In the genomic region with DNA sequence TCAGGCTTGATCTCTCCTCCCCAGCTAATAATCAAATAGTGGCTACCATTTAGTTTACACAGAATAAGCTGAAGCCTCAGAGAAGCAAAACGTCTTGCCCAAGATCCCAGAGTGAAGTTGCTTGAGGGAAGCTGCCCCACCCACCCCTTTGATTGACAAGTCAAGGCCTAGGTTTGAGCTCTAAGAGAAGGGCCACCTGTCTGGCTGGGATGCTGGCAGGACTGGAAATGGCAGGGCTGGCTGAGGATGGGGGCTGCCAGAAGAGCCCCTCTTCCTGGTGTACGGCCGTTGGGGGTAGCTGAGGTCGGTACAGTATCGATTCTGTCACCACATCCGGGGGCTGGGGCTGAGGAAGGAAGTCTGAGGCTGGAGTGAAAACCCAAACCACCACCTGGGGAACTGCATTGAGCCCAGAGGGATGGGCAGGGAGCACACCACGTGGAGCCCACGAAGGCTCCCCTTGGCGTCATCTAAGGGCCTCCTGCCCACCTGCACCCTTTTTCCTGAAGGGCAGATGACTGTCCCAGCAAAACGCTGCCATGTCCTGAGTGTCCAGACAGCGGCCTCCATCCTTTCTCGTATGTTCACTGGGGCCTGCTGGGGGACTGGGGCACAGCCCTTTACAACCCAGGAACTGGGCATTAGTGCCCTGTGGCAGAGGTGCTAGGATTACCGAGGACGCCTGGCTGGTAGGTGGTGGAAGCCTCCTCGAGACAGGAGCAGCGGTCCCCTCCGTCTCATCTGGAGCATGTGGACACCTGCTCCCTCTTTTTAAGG, we compare ENCODE assay signal across 8 cellular contexts. TPM values are rescaled to one million over a fixed set of nuclear protein-coding genes. Genes with fewer than 3 reads are reported as not detected.
DNase-seq lines count a peak whose midpoint lies in the region; ATAC-seq, FAIRE-seq and TF ChIP-seq lines count a peak whose summit lies in the region.

No MANE protein-coding gene starts in this region.

- TF ChIP-seq RAD21 in A549 (conservative IDR thresholded peaks at IDR 0.05 in 1 of 2, IDR thresholded peaks at IDR 0.05 in 1 of 2) (no peak), HepG2 (CRISPR knock-in tag; IDR thresholded peaks at IDR 0.05) (no peak)

- H3K9ac ChIP-seq in GM23248 (no peak overlapping the region), HepG2 (ENCODE audit: insufficient read depth, low read depth, low read length) (no peak overlapping the region)

- H3K27me3 ChIP-seq in GM23248 (replicated peaks; ENCODE audit: insufficient read depth): no peaks in the 10 kb centered on the region
- H3K27me3 ChIP-seq in HepG2 (ENCODE audit: control insufficient read depth in 1 of 2, insufficient read depth in 2 of 2, low read length in 2 of 2): no peaks in the 10 kb centered on the region; a peak in 1 of 5 replicates

- TF ChIP-seq CTCF in A549 (IDR thresholded peaks at IDR 0.05) (no peak), RWPE1 (conservative IDR thresholded peaks at IDR 0.05; ENCODE audit: low read depth) (no peak), HepG2 (CRISPR knock-in tag; IDR thresholded peaks at IDR 0.05) (no peak)

- H4K20me1 ChIP-seq in GM23248 (ENCODE audit: insufficient read depth): no peaks in the 10 kb centered on the region
- no peaks in the 10 kb centered on the region for H4K20me1 ChIP-seq in HepG2 (ENCODE audit: insufficient read depth, low read length)

- no peaks in the 10 kb centered on the region for H3K9me3 Mint-ChIP-seq in activated naive CD4-positive, alpha-beta T cell treated with anti-CD3 and anti-CD28 coated beads for 36 hours

- H3K4me3 ChIP-seq in A549 (no peak overlapping the region), GM23248 (no peak overlapping the region), HepG2 (replicated peaks in 1 of 3; ENCODE audit: insufficient read depth in 1 of 3, low read depth in 2 of 3, low read length in 3 of 3) (no peak overlapping the region)

- intact Hi-C loops in activated naive CD4-positive, alpha-beta T cell treated with anti-CD3 and anti-CD28 coated beads for 36 hours (cut with micrococcal nuclease): loop anchor here (5.0 to 10.0 kb wide), 2 partner anchors 506 to 539 kb away; a partner anchor contains a TSS
- intact Hi-C loops in HepG2 (cut with micrococcal nuclease; ENCODE audit: unreplicated experiment): no loop called here

- in situ Hi-C loops in GM23248 (cut with MboI) (no loop called here), HepG2 (cut with HindIII; ENCODE audit: extremely low pct_ligation_motif_present, low pct_unique_long_range_greater_than_20kb) (no loop called here)

- FAIRE-seq in A549 (lab: Jason Lieb, UNC) (no peak), HepG2 (lab: Jason Lieb, UNC) (no peak)

- H3K36me3 ChIP-seq in GM23248 (ENCODE audit: low read depth): no peaks in the 10 kb centered on the region; the same call in 1 of the 2 replicates
- peaks cover 9 to 20% of the 10 kb centered on the region in 2 experiments for H3K36me3 ChIP-seq in HepG2 (replicated peaks in 1 of 2; ENCODE audit: control insufficient read depth in 1 of 2, insufficient read depth in 2 of 2, low read length in 2 of 2)

- no TSS peak for BruUV-seq in HepG2 (replicated peaks; lab: Mats Ljungman, UMichigan)

- 80% methylated on average over 17 of the region's 17 CpGs for WGBS in A549 (ENCODE audit: missing lambda C conversion rate)
- 76 to 81% methylated on average over 16 to 17 of the region's 17 CpGs for WGBS in GM23248 (ENCODE audit: low coverage in 1 of 2, low lambda C conversion rate in 2 of 2, missing lambda C conversion rate in 2 of 2), 2 experiments
- WGBS in HepG2 (ENCODE audit: low lambda C conversion rate): 92% methylated on average over 10 of the region's 17 CpGs

- CTCF ChIA-PET in A549 (lab: Yijun Ruan, JAX) (interaction anchor here (1.3 to 4.5 kb wide), 2 partner anchors 11 to 14 kb away, joined by 5 to 64 read pairs; no protein-coding TSS in a partner anchor), RWPE1 (lab: Yijun Ruan, JAX) (interaction anchor here (1.2 kb wide), 1 partner anchor 14 kb away, joined by 3 read pairs; no protein-coding TSS in a partner anchor), HepG2 (lab: Yijun Ruan, JAX; ENCODE audit: low intra/inter-chr PET ratio, low total read pairs) (no interaction called here)
- CTCF ChIA-PET in activated naive CD4-positive, alpha-beta T cell treated with anti-CD3 and anti-CD28 coated beads for 36 hours (lab: Charles Lee): interaction anchor here (0.6 to 1.0 kb wide), 3 partner anchors 10 to 190 kb away, joined by 3 to 6 read pairs (median 6); no protein-coding TSS in a partner anchor

- H3K27ac ChIP-seq in A549: no peak overlapping the region
- H3K27ac ChIP-seq in GM23248: 0 out of 2 replicates have a peak overlapping the region, but pooled peaks have one; percentile 9
- H3K27ac ChIP-seq in RWPE1: peak overlapping the region; percentile 93
- H3K27ac ChIP-seq in HepG2 (ENCODE audit: extremely low read length, insufficient read depth, low read length): no peak overlapping the region

- TF ChIP-seq EP300 in A549 (IDR thresholded peaks at IDR 0.05): no peak
- TF ChIP-seq EP300 in HepG2 (IDR thresholded peaks at IDR 0.05; ENCODE audit: low read depth in 2 of 2, low read length in 2 of 2): no peak
- TF ChIP-seq EP300 in HepG2 (CRISPR knock-in tag; IDR thresholded peaks at IDR 0.05; ENCODE audit: borderline replicate concordance): no peak

- peaks cover 23% of the 10 kb centered on the region for H3K4me1 ChIP-seq in A549
- H3K4me1 ChIP-seq in GM23248 (ENCODE audit: insufficient read depth): peaks cover 10% of the 10 kb centered on the region; the same call in 1 of the 2 replicates
- peaks cover 27% of the 10 kb centered on the region for H3K4me1 ChIP-seq in HepG2 (ENCODE audit: insufficient read depth, low read length)

- H3K4me3 Mint-ChIP-seq in activated naive CD4-positive, alpha-beta T cell treated with anti-CD3 and anti-CD28 coated beads for 36 hours: peak overlapping the region; percentile 96

- H3K4me2 ChIP-seq in A549 (peak overlapping the region; percentile 98), GM23248 (ENCODE audit: unreplicated experiment) (no peak overlapping the region), HepG2 (ENCODE audit: low read depth, low read length) (no peak overlapping the region)

- peak; percentile 62 to 63 for DNase-seq in A549 (ENCODE audit: low read depth in 1 of 2, low spot score in 1 of 2)
- DNase-seq in GM23248: peak; percentile 36
- peak; percentile 66 for DNase-seq in RWPE1 (ENCODE audit: low spot score)
- DNase-seq in activated naive CD4-positive, alpha-beta T cell treated with anti-CD3 and anti-CD28 coated beads for 36 hours: peak; percentile 74
- no peak for DNase-seq in HepG2 (ENCODE audit: low spot score)
- DNase-seq in stimulated activated naive CD4-positive, alpha-beta T cell treated with Interleukin-2 at 50 U/mL for 16 hours (lab: John Stamatoyannopoulos, UW): peak; percentile 42
- no peak for DNase-seq in NCI-H524 (lab: John Stamatoyannopoulos, UW)
- no peak for DNase-seq in DMS153 (lab: John Stamatoyannopoulos, UW)

- ATAC-seq in A549 (peak; percentile 3 to 19; a peak in 3 of 6 replicates), HepG2 (no peak)

- no peaks in the 10 kb centered on the region for H3K9me3 ChIP-seq in A549
- no peaks in the 10 kb centered on the region for H3K9me3 ChIP-seq in GM23248 (ENCODE audit: low read depth)
- no peaks in the 10 kb centered on the region for H3K9me3 ChIP-seq in HepG2 (ENCODE audit: low read length)

- no peaks in the 10 kb centered on the region for H3K9me2 ChIP-seq in GM23248 (ENCODE audit: insufficient read depth)

- peaks cover 26% of the 10 kb centered on the region for H3K79me2 ChIP-seq in GM23248 (ENCODE audit: insufficient read depth)
- peaks cover 20% of the 10 kb centered on the region for H3K79me2 ChIP-seq in HepG2 (ENCODE audit: insufficient read depth, low read length)

- peaks cover 38% of the 10 kb centered on the region for H3K4me1 Mint-ChIP-seq in activated naive CD4-positive, alpha-beta T cell treated with anti-CD3 and anti-CD28 coated beads for 36 hours (ENCODE audit: low read depth)

- peaks cover 11% of the 10 kb centered on the region for H3K36me3 Mint-ChIP-seq in activated naive CD4-positive, alpha-beta T cell treated with anti-CD3 and anti-CD28 coated beads for 36 hours (ENCODE audit: low read depth)

- POLR2A ChIA-PET in A549 (lab: Yijun Ruan, JAX): no interaction called here
- POLR2A ChIA-PET in RWPE1 (lab: Yijun Ruan, JAX; ENCODE audit: low non-redundant PET): no interaction called here
- POLR2A ChIA-PET in HepG2 (lab: Yijun Ruan, JAX): no interaction called here

- H3K27me3 Mint-ChIP-seq in activated naive CD4-positive, alpha-beta T cell treated with anti-CD3 and anti-CD28 coated beads for 36 hours (ENCODE audit: low read depth): no peaks in the 10 kb centered on the region

- H2AFZ ChIP-seq in GM23248: no peak overlapping the region
- H2AFZ ChIP-seq in HepG2 (ENCODE audit: low read length): no peak overlapping the region

- TF ChIP-seq POLR2A in A549 (IDR thresholded peaks at IDR 0.05; ENCODE audit: low read length) (no peak), HepG2 (IDR thresholded peaks at IDR 0.05; ENCODE audit: insufficient read depth in 1 of 2, low read depth in 2 of 2, low read length in 2 of 2) (no peak; a peak in 1 of 4 replicates)

- peak overlapping the region; percentile 87 for H3K27ac Mint-ChIP-seq in activated naive CD4-positive, alpha-beta T cell treated with anti-CD3 and anti-CD28 coated beads for 36 hours

- 0 out of 2 replicates have a peak, but pooled peaks cover 4% of the 10 kb centered on the region for H3F3A ChIP-seq in GM23248 (ENCODE audit: insufficient read depth)

RNA-seq across cellular contexts. Expression of a gene that starts 1.4 kb away (rescaled TPM):
- 8.3 and 10.4 TPM in 2 replicates for polyA plus RNA-seq in A549 (2011; rRNA removed)
- 20.7 and 21.5 TPM in 2 replicates for polyA plus RNA-seq in A549 (2012; cell fraction: cytosol; rRNA removed)
- polyA plus RNA-seq in A549 (2012; cell fraction: nucleus; rRNA removed): 43.5 and 59.2 TPM in 2 replicates
- polyA plus RNA-seq in A549 (2017; fragmentation: RNase III; extraction: RNeasy Plus Mini Kit Qiagen cat#74134 plus additional on column Dnase treatment): 21.7 to 25.8 TPM (median 24.6 TPM) in 3 replicates
- polyA minus RNA-seq in A549 (2011; rRNA and poly(A)+ RNA removed): 22.8 and 23.8 TPM in 2 replicates
- 11.9 and 16.4 TPM in 2 replicates for total RNA-seq in GM23248 (2014; rRNA removed; shearing (Covaris generic))
- polyA plus RNA-seq in GM23248 (2016; fragmentation: Nextera tagmentation; extraction: Ambion mirVana): 12.3 and 14.2 TPM in 2 replicates
- total RNA-seq in activated naive CD4-positive, alpha-beta T cell treated with anti-CD3 and anti-CD28 coated beads for 36 hours: 10 to 100 TPM; 62.2 to 62.3 TPM
- 6.7 and 13.2 TPM in 2 replicates for total RNA-seq in HepG2 (2016; rRNA removed; fragmentation: Illumina TruSeq; extraction: Trizol)
- total RNA-seq in HepG2 (2016; cell fraction: cytosol; rRNA removed; fragmentation: Illumina TruSeq; extraction: Trizol; ENCODE audit: low read depth): 3.7 and 5.6 TPM in 2 replicates
- total RNA-seq in HepG2 (2016; cell fraction: insoluble cytoplasmic fraction; rRNA removed; fragmentation: Illumina TruSeq; extraction: Trizol): 7.7 and 10.7 TPM in 2 replicates
- 10.7 and 11.6 TPM in 2 replicates for total RNA-seq in HepG2 (2016; cell fraction: membrane; rRNA removed; fragmentation: Illumina TruSeq; extraction: Trizol)
- total RNA-seq in HepG2 (2016; cell fraction: nucleus; rRNA removed; fragmentation: Illumina TruSeq; extraction: Trizol): 9.5 and 12.7 TPM in 2 replicates
- 7.3 and 9.2 TPM in 2 replicates for polyA plus RNA-seq in HepG2 (2011; rRNA removed)
- polyA plus RNA-seq in HepG2 (2011; cell fraction: cytosol; rRNA removed): 5.7 and 8.3 TPM in 2 replicates
- 19.6 and 26.3 TPM in 2 replicates for polyA plus RNA-seq in HepG2 (2011; cell fraction: nucleus; rRNA removed)
- polyA plus RNA-seq in HepG2 (2012): 12.3 and 18.9 TPM in 2 replicates
- 4.2 and 4.7 TPM in 2 replicates for polyA plus RNA-seq in HepG2 (2016; cell fraction: cytosol; fragmentation: Illumina TruSeq; extraction: Trizol; ENCODE audit: low read depth)
- polyA plus RNA-seq in HepG2 (2016; cell fraction: insoluble cytoplasmic fraction; fragmentation: Illumina TruSeq; extraction: Trizol; ENCODE audit: low read depth): 12.5 and 12.9 TPM in 2 replicates
- polyA plus RNA-seq in HepG2 (2016; cell fraction: membrane; fragmentation: Illumina TruSeq; extraction: Trizol; ENCODE audit: low read depth): 6.8 and 7.6 TPM in 2 replicates
- 26.1 and 27.2 TPM in 2 replicates for polyA plus RNA-seq in HepG2 (2016; cell fraction: nucleus; fragmentation: Illumina TruSeq; extraction: Trizol; ENCODE audit: insufficient read depth, low read depth)
- 10.6 and 14.4 TPM in 2 replicates for polyA minus RNA-seq in HepG2 (2011; rRNA and poly(A)+ RNA removed; ENCODE audit: low replicate concordance)
- 8.2 and 11.7 TPM in 2 replicates for polyA minus RNA-seq in HepG2 (2011; cell fraction: cytosol; rRNA and poly(A)+ RNA removed)
- polyA minus RNA-seq in HepG2 (2011; cell fraction: nucleus; rRNA and poly(A)+ RNA removed): 9.1 TPM in 2 replicates

RNA-seq across cellular contexts. Expression of a gene that starts 27.5 kb away (rescaled TPM):
- polyA plus RNA-seq in A549 (2011; rRNA removed) (14.7 and 16.4 TPM in 2 replicates), A549 (2017; fragmentation: RNase III; extraction: RNeasy Plus Mini Kit Qiagen cat#74134 plus additional on column Dnase treatment) (18.4 to 20.2 TPM (median 18.8 TPM) in 3 replicates), GM23248 (2016; fragmentation: Nextera tagmentation; extraction: Ambion mirVana) (12.4 and 15.0 TPM in 2 replicates), HepG2 (2011; rRNA removed) (7.3 and 9.2 TPM in 2 replicates)
- 23.9 and 34.0 TPM in 2 replicates for polyA plus RNA-seq in A549 (2012; cell fraction: cytosol; rRNA removed)
- 75.2 and 82.8 TPM in 2 replicates for polyA plus RNA-seq in A549 (2012; cell fraction: nucleus; rRNA removed)
- polyA minus RNA-seq in A549 (2011; rRNA and poly(A)+ RNA removed): 10.6 and 13.3 TPM in 2 replicates
- total RNA-seq in GM23248 (2014; rRNA removed; shearing (Covaris generic)): 32.1 and 41.5 TPM in 2 replicates
- total RNA-seq in activated naive CD4-positive, alpha-beta T cell treated with anti-CD3 and anti-CD28 coated beads for 36 hours: 1 to 10 TPM; 8.8 to 9.0 TPM
- total RNA-seq in HepG2 (2016; rRNA removed; fragmentation: Illumina TruSeq; extraction: Trizol): 4.0 and 9.8 TPM in 2 replicates
- total RNA-seq in HepG2 (2016; cell fraction: cytosol; rRNA removed; fragmentation: Illumina TruSeq; extraction: Trizol; ENCODE audit: low read depth): 1.2 and 1.9 TPM in 2 replicates
- total RNA-seq in HepG2 (2016; cell fraction: insoluble cytoplasmic fraction; rRNA removed; fragmentation: Illumina TruSeq; extraction: Trizol): 3.4 and 11.2 TPM in 2 replicates
- total RNA-seq in HepG2 (2016; cell fraction: membrane; rRNA removed; fragmentation: Illumina TruSeq; extraction: Trizol): 3.6 and 3.7 TPM in 2 replicates
- total RNA-seq in HepG2 (2016; cell fraction: nucleus; rRNA removed; fragmentation: Illumina TruSeq; extraction: Trizol): 11.2 and 11.6 TPM in 2 replicates
- 7.8 and 9.7 TPM in 2 replicates for polyA plus RNA-seq in HepG2 (2011; cell fraction: cytosol; rRNA removed)
- polyA plus RNA-seq in HepG2 (2011; cell fraction: nucleus; rRNA removed): 27.5 and 33.9 TPM in 2 replicates
- 12.4 and 17.0 TPM in 2 replicates for polyA plus RNA-seq in HepG2 (2012)
- 0.63 and 1.3 TPM in 2 replicates for polyA plus RNA-seq in HepG2 (2016; cell fraction: cytosol; fragmentation: Illumina TruSeq; extraction: Trizol; ENCODE audit: low read depth)
- 5.1 TPM in 2 replicates for polyA plus RNA-seq in HepG2 (2016; cell fraction: insoluble cytoplasmic fraction; fragmentation: Illumina TruSeq; extraction: Trizol; ENCODE audit: low read depth)
- 1.7 and 2.3 TPM in 2 replicates for polyA plus RNA-seq in HepG2 (2016; cell fraction: membrane; fragmentation: Illumina TruSeq; extraction: Trizol; ENCODE audit: low read depth)
- polyA plus RNA-seq in HepG2 (2016; cell fraction: nucleus; fragmentation: Illumina TruSeq; extraction: Trizol; ENCODE audit: insufficient read depth, low read depth): 34.8 and 35.7 TPM in 2 replicates
- polyA minus RNA-seq in HepG2 (2011; rRNA and poly(A)+ RNA removed; ENCODE audit: low replicate concordance): 6.9 and 11.0 TPM in 2 replicates
- polyA minus RNA-seq in HepG2 (2011; cell fraction: cytosol; rRNA and poly(A)+ RNA removed): 7.5 and 8.8 TPM in 2 replicates
- polyA minus RNA-seq in HepG2 (2011; cell fraction: nucleus; rRNA and poly(A)+ RNA removed): 10.3 and 11.5 TPM in 2 replicates

RNA-seq across cellular contexts. Expression of a gene that starts 27.9 kb away (rescaled TPM):
- polyA plus RNA-seq in A549 (2011; rRNA removed) (62.8 and 66.2 TPM in 2 replicates), A549 (2017; fragmentation: RNase III; extraction: RNeasy Plus Mini Kit Qiagen cat#74134 plus additional on column Dnase treatment) (70.0 to 72.9 TPM (median 71.0 TPM) in 3 replicates), GM23248 (2016; fragmentation: Nextera tagmentation; extraction: Ambion mirVana) (44.4 and 45.9 TPM in 2 replicates), HepG2 (2011; rRNA removed) (57.3 and 80.7 TPM in 2 replicates)
- polyA plus RNA-seq in A549 (2012; cell fraction: cytosol; rRNA removed): 192 and 270 TPM in 2 replicates
- 380 and 588 TPM in 2 replicates for polyA plus RNA-seq in A549 (2012; cell fraction: nucleus; rRNA removed)
- 65.2 and 89.1 TPM in 2 replicates for polyA minus RNA-seq in A549 (2011; rRNA and poly(A)+ RNA removed)
- 75.7 and 114 TPM in 2 replicates for total RNA-seq in GM23248 (2014; rRNA removed; shearing (Covaris generic))
- total RNA-seq in activated naive CD4-positive, alpha-beta T cell treated with anti-CD3 and anti-CD28 coated beads for 36 hours: 10 to 100 TPM; 59.2 to 63.2 TPM
- 32.2 and 43.1 TPM in 2 replicates for total RNA-seq in HepG2 (2016; rRNA removed; fragmentation: Illumina TruSeq; extraction: Trizol)
- total RNA-seq in HepG2 (2016; cell fraction: cytosol; rRNA removed; fragmentation: Illumina TruSeq; extraction: Trizol; ENCODE audit: low read depth): 13.6 and 15.4 TPM in 2 replicates
- total RNA-seq in HepG2 (2016; cell fraction: insoluble cytoplasmic fraction; rRNA removed; fragmentation: Illumina TruSeq; extraction: Trizol): 25.7 and 41.7 TPM in 2 replicates
- total RNA-seq in HepG2 (2016; cell fraction: membrane; rRNA removed; fragmentation: Illumina TruSeq; extraction: Trizol): 30.2 and 30.9 TPM in 2 replicates
- total RNA-seq in HepG2 (2016; cell fraction: nucleus; rRNA removed; fragmentation: Illumina TruSeq; extraction: Trizol): 30.6 and 31.6 TPM in 2 replicates
- 34.2 and 64.8 TPM in 2 replicates for polyA plus RNA-seq in HepG2 (2011; cell fraction: cytosol; rRNA removed)
- 266 and 313 TPM in 2 replicates for polyA plus RNA-seq in HepG2 (2011; cell fraction: nucleus; rRNA removed)
- 35.6 and 48.5 TPM in 2 replicates for polyA plus RNA-seq in HepG2 (2012)
- 8.5 and 9.3 TPM in 2 replicates for polyA plus RNA-seq in HepG2 (2016; cell fraction: cytosol; fragmentation: Illumina TruSeq; extraction: Trizol; ENCODE audit: low read depth)
- 34.1 and 37.8 TPM in 2 replicates for polyA plus RNA-seq in HepG2 (2016; cell fraction: insoluble cytoplasmic fraction; fragmentation: Illumina TruSeq; extraction: Trizol; ENCODE audit: low read depth)
- polyA plus RNA-seq in HepG2 (2016; cell fraction: membrane; fragmentation: Illumina TruSeq; extraction: Trizol; ENCODE audit: low read depth): 21.1 and 23.2 TPM in 2 replicates
- polyA plus RNA-seq in HepG2 (2016; cell fraction: nucleus; fragmentation: Illumina TruSeq; extraction: Trizol; ENCODE audit: insufficient read depth, low read depth): 78.0 and 78.1 TPM in 2 replicates
- polyA minus RNA-seq in HepG2 (2011; rRNA and poly(A)+ RNA removed; ENCODE audit: low replicate concordance): 47.8 and 141 TPM in 2 replicates
- polyA minus RNA-seq in HepG2 (2011; cell fraction: cytosol; rRNA and poly(A)+ RNA removed): 30.6 and 39.4 TPM in 2 replicates
- 37.0 and 47.4 TPM in 2 replicates for polyA minus RNA-seq in HepG2 (2011; cell fraction: nucleus; rRNA and poly(A)+ RNA removed)

RNA-seq across cellular contexts. Expression of a gene that starts 57.4 kb away (rescaled TPM):
- 0.13 and 0.36 TPM in 2 replicates for polyA plus RNA-seq in A549 (2011; rRNA removed)
- polyA plus RNA-seq in A549 (2012; cell fraction: cytosol; rRNA removed): 0.22 and 0.32 TPM in 2 replicates
- polyA plus RNA-seq in A549 (2012; cell fraction: nucleus; rRNA removed): 0.26 and 0.31 TPM in 2 replicates
- 0.14 to 0.33 TPM (median 0.32 TPM) in 3 replicates for polyA plus RNA-seq in A549 (2017; fragmentation: RNase III; extraction: RNeasy Plus Mini Kit Qiagen cat#74134 plus additional on column Dnase treatment)
- 0.10 and 0.29 TPM in 2 replicates for polyA minus RNA-seq in A549 (2011; rRNA and poly(A)+ RNA removed)
- total RNA-seq in GM23248 (2014; rRNA removed; shearing (Covaris generic)): 7.1 and 7.3 TPM in 2 replicates
- 0.63 and 0.66 TPM in 2 replicates for polyA plus RNA-seq in GM23248 (2016; fragmentation: Nextera tagmentation; extraction: Ambion mirVana)
- total RNA-seq in activated naive CD4-positive, alpha-beta T cell treated with anti-CD3 and anti-CD28 coated beads for 36 hours: 1 to 10 TPM; 2.4 to 3.0 TPM
- 0.04 TPM in 1 of 2 replicates, not detected in the other for total RNA-seq in HepG2 (2016; rRNA removed; fragmentation: Illumina TruSeq; extraction: Trizol)
- 0.09 and 0.10 TPM in 2 replicates for total RNA-seq in HepG2 (2016; cell fraction: cytosol; rRNA removed; fragmentation: Illumina TruSeq; extraction: Trizol; ENCODE audit: low read depth)
- 0.04 TPM in 1 of 2 replicates, not detected in the other for total RNA-seq in HepG2 (2016; cell fraction: insoluble cytoplasmic fraction; rRNA removed; fragmentation: Illumina TruSeq; extraction: Trizol)
- total RNA-seq in HepG2 (2016; cell fraction: membrane; rRNA removed; fragmentation: Illumina TruSeq; extraction: Trizol): not detected in 2 replicates
- total RNA-seq in HepG2 (2016; cell fraction: nucleus; rRNA removed; fragmentation: Illumina TruSeq; extraction: Trizol): not detected in 2 replicates
- 0.04 TPM in 1 of 2 replicates, not detected in the other for polyA plus RNA-seq in HepG2 (2011; rRNA removed)
- polyA plus RNA-seq in HepG2 (2011; cell fraction: cytosol; rRNA removed): 0.03 TPM in 2 replicates
- not detected in 2 replicates for polyA plus RNA-seq in HepG2 (2011; cell fraction: nucleus; rRNA removed)
- polyA plus RNA-seq in HepG2 (2012): not detected in 2 replicates
- 0.07 TPM in 1 of 2 replicates, not detected in the other for polyA plus RNA-seq in HepG2 (2016; cell fraction: cytosol; fragmentation: Illumina TruSeq; extraction: Trizol; ENCODE audit: low read depth)
- not detected in 2 replicates for polyA plus RNA-seq in HepG2 (2016; cell fraction: insoluble cytoplasmic fraction; fragmentation: Illumina TruSeq; extraction: Trizol; ENCODE audit: low read depth)
- not detected in 2 replicates for polyA plus RNA-seq in HepG2 (2016; cell fraction: membrane; fragmentation: Illumina TruSeq; extraction: Trizol; ENCODE audit: low read depth)
- polyA plus RNA-seq in HepG2 (2016; cell fraction: nucleus; fragmentation: Illumina TruSeq; extraction: Trizol; ENCODE audit: insufficient read depth, low read depth): 0.16 TPM in 1 of 2 replicates, not detected in the other
- polyA minus RNA-seq in HepG2 (2011; rRNA and poly(A)+ RNA removed; ENCODE audit: low replicate concordance): 0.09 TPM in 1 of 2 replicates, not detected in the other
- not detected in 2 replicates for polyA minus RNA-seq in HepG2 (2011; cell fraction: cytosol; rRNA and poly(A)+ RNA removed)
- polyA minus RNA-seq in HepG2 (2011; cell fraction: nucleus; rRNA and poly(A)+ RNA removed): not detected in 2 replicates

Comparison
In these comparisons a context has a peak if more than half of its experiments do, and no peak if none do; other contexts are left out.
1. DNase-seq: peak in A549 (2 of 2), GM23248 (single experiment), RWPE1 (single experiment), activated naive CD4-positive, alpha-beta T cell treated with anti-CD3 and anti-CD28 coated beads for 36 hours (single experiment) and stimulated activated naive CD4-positive, alpha-beta T cell treated with Interleukin-2 at 50 U/mL for 16 hours (single experiment); none in HepG2 (single experiment), NCI-H524 (0 of 2) and DMS153 (single experiment).
2. H3K27ac ChIP-seq: peak in GM23248 (single experiment) and RWPE1 (single experiment); none in A549 (0 of 2) and HepG2 (single experiment).